In genomic region chr10:75765705-75766104, GRCh38 we compare ENCODE assay signal across 21 cellular contexts.
DNase-seq lines count a peak whose midpoint lies in the region; ATAC-seq, FAIRE-seq and TF ChIP-seq lines count a peak whose summit lies in the region.
"Had no signal": no experiment of that assay in that cellular context is flagged by ENCODE, and none has a peak within 500 bp of the region (broad histone marks: within the 10 kb centered on the region; RNA-seq: fewer than 3 reads in every experiment).

No MANE protein-coding gene starts in this region.

- TF ChIP-seq EP300 in A549 (IDR thresholded peaks at IDR 0.05) (no peak), neural cell (conservative IDR thresholded peaks at IDR 0.05; ENCODE audit: poor library complexity, severe bottlenecking) (peak; percentile 34)

- no peak for FAIRE-seq in A549 (lab: Jason Lieb, UNC)
- FAIRE-seq: GM12878 had no signal

- no peak overlapping the region for H2AFZ ChIP-seq in PC-3 (ENCODE audit: low read length)
- H2AFZ ChIP-seq in neural cell (ENCODE audit: low read depth, low read length), result no peak overlapping the region
- H2AFZ ChIP-seq: GM23248 had no signal

- H3K36me3 ChIP-seq in HEK293 (ENCODE audit: control insufficient read depth in 2 of 2, insufficient read depth in 1 of 2, low read length in 2 of 2) (no peaks in the 10 kb centered on the region), PC-3 (ENCODE audit: low read depth, low read length) (no peaks in the 10 kb centered on the region), neural cell (ENCODE audit: insufficient read depth, low read length) (no peaks in the 10 kb centered on the region)
- H3K36me3 ChIP-seq: BLaER1, HAP-1 had no signal

- no peaks in the 10 kb centered on the region for H3K9me3 ChIP-seq in A549
- no peaks in the 10 kb centered on the region for H3K9me3 ChIP-seq in HEK293 (ENCODE audit: control insufficient read depth, insufficient read depth, low read depth, low read length)
- no peaks in the 10 kb centered on the region for H3K9me3 ChIP-seq in PC-3 (ENCODE audit: low read length)
- no peaks in the 10 kb centered on the region for H3K9me3 ChIP-seq in neural cell (ENCODE audit: low read length)
- H3K9me3 ChIP-seq: BLaER1, HAP-1 had no signal

- peaks cover 38% of the 10 kb centered on the region for H3K4me1 ChIP-seq in A549
- H3K4me1 ChIP-seq in HEK293 (ENCODE audit: control insufficient read depth, insufficient read depth, low read length), result peaks cover 28% of the 10 kb centered on the region
- peaks cover 14% of the 10 kb centered on the region for H3K4me1 ChIP-seq in PC-3 (ENCODE audit: insufficient read depth, low read length)
- H3K4me1 ChIP-seq: BLaER1, HAP-1 had no signal

- intact Hi-C loops in PC-3 (cut with micrococcal nuclease) (no loop called here), left cardiac atrium (cut with DNase I) (no loop called here)

- 76% methylated on average over 9 of the region's 9 CpGs for WGBS in A549 (ENCODE audit: missing lambda C conversion rate)

- CTCF ChIA-PET in A549 (lab: Yijun Ruan, JAX), result no interaction called here
- CTCF ChIA-PET in HEK293 (lab: Yijun Ruan, JAX), result no interaction called here
- CTCF ChIA-PET in PC-3 (lab: Charles Lee), result no interaction called here

- BruUV-seq in PC-3 (replicated peaks; lab: Mats Ljungman, UMichigan), result no TSS peak

- no peak for TF ChIP-seq POLR2A in A549 (IDR thresholded peaks at IDR 0.05; ENCODE audit: low read length)

- H3K27me3 ChIP-seq in PC-3 (ENCODE audit: low read length) (peaks cover 22% of the 10 kb centered on the region; the same call in 1 of the 2 replicates), neural cell (ENCODE audit: insufficient read depth, low read depth, low read length) (no peaks in the 10 kb centered on the region)
- H3K27me3 ChIP-seq: BLaER1 had no signal

- H3K27ac ChIP-seq in A549 (peak overlapping the region; percentile 59 to 79; a peak in 5 of 6 replicates), HEK293 (ENCODE audit: extremely low read depth, low read depth, low read length) (no peak overlapping the region), PC-3 (ENCODE audit: low read length) (no peak overlapping the region), neural cell (ENCODE audit: low read length) (peak overlapping the region; percentile 40)
- H3K27ac ChIP-seq: BLaER1, GM23248, RWPE1 had no signal

- H3K9me2 ChIP-seq in PC-3 (replicated peaks; ENCODE audit: low read length), result no peaks in the 10 kb centered on the region
- no peaks in the 10 kb centered on the region for H3K9me2 ChIP-seq in neural cell (ENCODE audit: insufficient read depth, low read length)

- ATAC-seq in A549 (peak in 1 of 2 experiments; percentile 62; a peak in 3 of 6 replicates), PC-3 (0 out of 2 replicates have a peak, but pooled peaks have one; percentile 17), left cardiac atrium (no peak)
- ATAC-seq: SK-N-SH treated with all-trans-retinoic acid at 6 μM for 48 hours had no signal

- H3K4me2 ChIP-seq in A549, result peak overlapping the region; percentile 51; the same call in 2 of the 3 replicates
- H3K4me2 ChIP-seq in PC-3 (ENCODE audit: low read length), result no peak overlapping the region
- H3K4me2 ChIP-seq in neural cell (ENCODE audit: low read length), result no peak overlapping the region
- H3K4me2 ChIP-seq: BLaER1 had no signal

- POLR2A ChIA-PET in A549 (lab: Yijun Ruan, JAX) (interaction anchor here (2.9 kb wide), 1 partner anchor 364 kb away, joined by 17 read pairs; the partner anchor contains the start of gene ZNF503), HEK293 (lab: Yijun Ruan, JAX) (interaction anchor here (2.7 kb wide), 1 partner anchor 364 kb away, joined by 13 read pairs; the partner anchor contains the start of gene ZNF503), PC-3 (lab: Charles Lee; ENCODE audit: unreplicated experiment) (no interaction called here)

- H4K20me1 ChIP-seq in PC-3 (ENCODE audit: low read length) (no peaks in the 10 kb centered on the region), neural cell (ENCODE audit: insufficient read depth) (no peaks in the 10 kb centered on the region)
- H4K20me1 ChIP-seq: BLaER1 had no signal

- H3K4me3 ChIP-seq in A549 (no peak overlapping the region), HEK293 (ENCODE audit: low read depth, low read length) (no peak overlapping the region), PC-3 (ENCODE audit: low read length) (no peak overlapping the region), neural cell (ENCODE audit: low read length) (no peak overlapping the region)
- H3K4me3 ChIP-seq: BLaER1, GM12878, GM23248, HAP-1 had no signal

- DNase-seq in A549 (ENCODE audit: low read depth in 1 of 2, low spot score in 1 of 2) (no peak), PC-3 (no peak), left cardiac atrium (no peak), putamen (ENCODE audit: low spot score) (no peak), DMS79 treated with DMSO at 0.1 percent for 48 hours (lab: John Stamatoyannopoulos, UW) (no peak)
- DNase-seq: CD4-positive, alpha-beta T cell; COR-L47; DND-41; GM23248; NCI-H1105 treated with DMSO at 0.1 percent for 48 hours; NCI-H1694 treated with DMSO at 0.1 percent for 48 hours; NCI-H2171; NCI-H446; SHP77 treated with DMSO at 0.1 percent for 48 hours had no signal

- TF ChIP-seq CTCF in A549 (IDR thresholded peaks at IDR 0.05), result no peak
- 0 out of 2 replicates have a peak, but pooled peaks have one; percentile 39 for TF ChIP-seq CTCF in HEK293 (tag by site-specific recombination; IDR thresholded peaks at IDR 0.05)
- TF ChIP-seq CTCF in PC-3 (conservative IDR thresholded peaks at IDR 0.05; ENCODE audit: low read depth, low read length), result no peak
- peak; percentile 33 for TF ChIP-seq CTCF in neural cell (IDR thresholded peaks at IDR 0.05; ENCODE audit: poor library complexity, severe bottlenecking)

- TF ChIP-seq RAD21 in A549 (conservative IDR thresholded peaks at IDR 0.05 in 1 of 2, IDR thresholded peaks at IDR 0.05 in 1 of 2) (no peak), neural cell (conservative IDR thresholded peaks at IDR 0.05) (peak; percentile 40)

- no peak overlapping the region for H3K9ac ChIP-seq in PC-3 (ENCODE audit: low read length)
- H3K9ac ChIP-seq in neural cell (ENCODE audit: low read length), result peak overlapping the region; percentile 7
- H3K9ac ChIP-seq: BLaER1, GM23248 had no signal

- H3F3A ChIP-seq in PC-3 (ENCODE audit: low read length, unreplicated experiment), result no peaks in the 10 kb centered on the region
- no peaks in the 10 kb centered on the region for H3F3A ChIP-seq in neural cell (ENCODE audit: insufficient read depth, low read length, poor library complexity, severe bottlenecking)

- H3K79me2 ChIP-seq in PC-3 (ENCODE audit: low read length) (no peaks in the 10 kb centered on the region), neural cell (replicated peaks; ENCODE audit: insufficient read depth, low read length) (no peaks in the 10 kb centered on the region)

TF ChIP-seq in A549, 52 proteins besides CTCF, POLR2A, EP300 and RAD21:
- TF ChIP-seq FOSL2 (IDR thresholded peaks at IDR 0.05) (no peak), FOSL2 (CRISPR knock-in tag; IDR thresholded peaks at IDR 0.05) (no peak), FOXS1 (CRISPR knock-in tag; IDR thresholded peaks at IDR 0.05) (no peak), ELK1 (IDR thresholded peaks at IDR 0.05; ENCODE audit: low read depth, low read length) (no peak), KDM1A (IDR thresholded peaks at IDR 0.05; ENCODE audit: low read depth) (no peak)

TF ChIP-seq in HEK293, 187 proteins besides CTCF, POLR2A, EP300 and RAD21 (continues in another document):
- TF ChIP-seq FEZF1 (tag by site-specific recombination; IDR thresholded peaks at IDR 0.05) (0 out of 2 replicates have a peak, but pooled peaks have one; percentile 36), ZNF514 (tag by site-specific recombination; IDR thresholded peaks at IDR 0.05) (no peak), ZNF292 (tag by site-specific recombination; IDR thresholded peaks at IDR 0.05; ENCODE audit: borderline replicate concordance, low read depth) (no peak), ZNF324 (tag by site-specific recombination; IDR thresholded peaks at IDR 0.05) (no peak)

TF ChIP-seq in neural cell, 6 proteins besides CTCF, POLR2A, EP300 and RAD21:
- peak; percentile 57 for TF ChIP-seq SMC3 (conservative IDR thresholded peaks at IDR 0.05; ENCODE audit: poor library complexity)
- no peak for TF ChIP-seq EZH2 (IDR thresholded peaks at IDR 0.05; ENCODE audit: borderline replicate concordance, insufficient read depth, low read length, poor library complexity, severe bottlenecking)

Comparison
In these comparisons a context has a peak if more than half of its experiments do, and no peak if none do; other contexts are left out.
1. H3K27ac ChIP-seq: peak in A549 (2 of 2) and neural cell (single experiment); none in HEK293 (single experiment) and PC-3 (single experiment).
2. CTCF ChIP-seq: peak in HEK293 (single experiment) and neural cell (single experiment); none in A549 (single experiment) and PC-3 (single experiment).
3. Of the 5 proteins assayed by ChIP-seq in both HEK293 and A549: peak only in HEK293: CTCF; only in A549: none; in both: none; in neither: 4.